9 cellular contexts compared by ENCODE assay signal in genomic region chr5:97163360-97163764, GRCh38. TPM values are rescaled to one million over a fixed set of nuclear protein-coding genes. Genes with fewer than 3 reads are reported as not detected.
DNase-seq lines count a peak whose midpoint lies in the region; TF ChIP-seq lines count a peak whose summit lies in the region.
"Had no signal": no experiment of that assay in that cellular context is flagged by ENCODE, and none has a peak within 500 bp of the region (broad histone marks: within the 10 kb centered on the region; RNA-seq: fewer than 3 reads in every experiment).

No MANE protein-coding gene starts in this region.

- no peak overlapping the region for H2AFZ ChIP-seq in OCI-LY7 (ENCODE audit: low read length)

- CTCF ChIA-PET in OCI-LY7 (lab: Charles Lee; ENCODE audit: unreplicated experiment), result interaction anchor here (3.3 kb wide), 1 partner anchor 294 kb away, joined by 11 read pairs; no protein-coding TSS in a partner anchor

- peaks cover 13% of the 10 kb centered on the region for H3K4me1 ChIP-seq in OCI-LY7 (ENCODE audit: insufficient read depth, low read length, poor library complexity, severe bottlenecking)

- no peaks in the 10 kb centered on the region for H4K20me1 ChIP-seq in OCI-LY7 (ENCODE audit: insufficient read depth, low read length)

- no peak for TF ChIP-seq POLR2A in erythroblast (IDR thresholded peaks at IDR 0.05; ENCODE audit: low read length)

- H3K79me2 ChIP-seq in OCI-LY7 (ENCODE audit: insufficient read depth, low read depth, low read length), result peaks cover 13% of the 10 kb centered on the region; the same call in 1 of the 2 replicates

- H3K4me3 ChIP-seq in OCI-LY7 (ENCODE audit: low read depth, low read length, poor library complexity, severe bottlenecking), result no peak overlapping the region
- H3K4me3 ChIP-seq in retinal pigment epithelial cell (ENCODE audit: low read length), result no peak overlapping the region

- intact Hi-C loops in OCI-LY7 (cut with micrococcal nuclease; ENCODE audit: unreplicated experiment), result loop anchor here (5.0 kb wide), 2 partner anchors 166 to 231 kb away; no protein-coding TSS in a partner anchor

- TF ChIP-seq CTCF in OCI-LY7 (conservative IDR thresholded peaks at IDR 0.05; ENCODE audit: low read length) (peak; percentile 93), retinal pigment epithelial cell (conservative IDR thresholded peaks at IDR 0.05; ENCODE audit: low read depth, low read length) (peak; percentile 54)

- H3K36me3 ChIP-seq in OCI-LY7 (ENCODE audit: insufficient read depth, low read length), result peaks cover 96% of the 10 kb centered on the region

- H3K27ac ChIP-seq in OCI-LY7 (ENCODE audit: low read depth, low read length, poor library complexity, severe bottlenecking), result no peak overlapping the region

- H3K9me2 ChIP-seq in OCI-LY7 (ENCODE audit: insufficient read depth, low read length), result no peaks in the 10 kb centered on the region

- peak; percentile 11 for DNase-seq in NCI-H1694 treated with DMSO at 0.1 percent for 48 hours (lab: John Stamatoyannopoulos, UW)
- no peak for DNase-seq in NCI-H1694 (lab: John Stamatoyannopoulos, UW)
- DNase-seq in OCI-LY7 (ENCODE audit: low spot score), result peak; percentile 41
- peak; percentile 25 to 54 for DNase-seq in erythroblast (lab: John Stamatoyannopoulos, UW)
- DNase-seq in retinal pigment epithelial cell (ENCODE audit: low read depth), result no peak
- no peak for DNase-seq in NCI-H2029 (lab: John Stamatoyannopoulos, UW)
- DNase-seq in A172 (ENCODE audit: low spot score), result no peak
- DNase-seq in activated naive CD4-positive, alpha-beta T cell treated with Interleukin-2 at 50 U/mL for 16 hours, result no peak

- H3K4me2 ChIP-seq in OCI-LY7 (ENCODE audit: low read length), result no peak overlapping the region

- no TSS peak for BruUV-seq in OCI-LY7 (replicated peaks; lab: Mats Ljungman, UMichigan)

- POLR2A ChIA-PET in OCI-LY7 (lab: Charles Lee), result interaction anchor here (0.6 kb wide), 1 partner anchor 374 kb away, joined by 3 read pairs; no protein-coding TSS in a partner anchor

- no peaks in the 10 kb centered on the region for H3K9me3 ChIP-seq in OCI-LY7 (ENCODE audit: low read length)

RNA-seq across cellular contexts. Expression of gene RIOK2, which starts 19.7 kb away (rescaled TPM):
- 21.9 and 44.7 TPM in 2 replicates for total RNA-seq in OCI-LY7 (2014; rRNA removed; shearing (Covaris generic))
- 40.2 and 41.3 TPM in 2 replicates for total RNA-seq in OCI-LY7 (2022)
- total RNA-seq in A172 (2014; rRNA removed; shearing (Covaris generic)), result 24.8 and 27.2 TPM in 2 replicates

RNA-seq across cellular contexts. Expression of gene LIX1, which starts 21.0 kb away (rescaled TPM):
- total RNA-seq in OCI-LY7 (2014; rRNA removed; shearing (Covaris generic)), result 0.18 and 0.44 TPM in 2 replicates
- not detected in 2 replicates for total RNA-seq in OCI-LY7 (2022)
- total RNA-seq in A172 (2014; rRNA removed; shearing (Covaris generic)), result not detected in 2 replicates
- total RNA-seq: CD8-positive, alpha-beta memory T cell had no signal

Comparison
In these comparisons a context has a peak if more than half of its experiments do, and no peak if none do; other contexts are left out.
1. DNase-seq: peak in NCI-H1694 treated with DMSO at 0.1 percent for 48 hours (single experiment), OCI-LY7 (single experiment) and erythroblast (2 of 2); none in NCI-H1694 (single experiment), retinal pigment epithelial cell (single experiment), NCI-H2029 (single experiment), A172 (single experiment) and activated naive CD4-positive, alpha-beta T cell treated with Interleukin-2 at 50 U/mL for 16 hours (single experiment).